ENCODE assay signal across 1 cellular context in genomic region chr10:124418726-124419501, GRCh38.
A peak's percentile ranks its signal among the peaks of the same experiment; 100 is the strongest.
TF ChIP-seq lines count a peak whose summit lies in the region.

Gene OAT, minus strand, starts transcription at chr10:124418923. Its CDS starts 6,752 bp downstream, at chr10:124412171.

TF ChIP-seq in H1, 55 proteins besides CTCF, POLR2A, EP300 and RAD21 (continued from another document):
- TF ChIP-seq POLR2AphosphoS5 (IDR thresholded peaks at IDR 0.05; ENCODE audit: low read depth, low read length) (peak; percentile 93), SAP30 (IDR thresholded peaks at IDR 0.05; ENCODE audit: insufficient read depth, insufficient replicate concordance, low read length) (no peak), CHD2 (IDR thresholded peaks at IDR 0.05; ENCODE audit: low read length) (peak; percentile 66; the same call in 1 of the 2 replicates), TAF1 (IDR thresholded peaks at IDR 0.05; ENCODE audit: low read depth, low read length) (peak; percentile 89), HDAC6 (IDR thresholded peaks at IDR 0.05; ENCODE audit: low read depth, low read length) (no peak), E2F6 (IDR thresholded peaks at IDR 0.05) (peak; percentile 58), TBP (IDR thresholded peaks at IDR 0.05; ENCODE audit: low read depth, low read length) (peak; percentile 97), SRF (IDR thresholded peaks at IDR 0.05; ENCODE audit: low read depth, low read length) (0 out of 2 replicates have a peak, but pooled peaks have one; percentile 19), MAX (IDR thresholded peaks at IDR 0.05) (peak; percentile 72), SIN3A (conservative IDR thresholded peaks at IDR 0.05 in 1 of 2, IDR thresholded peaks at IDR 0.05 in 1 of 2; ENCODE audit: low read depth in 1 of 2, low read length in 2 of 2) (peak; percentile 23 to 95; a peak in 2 of 4 replicates), SP4 (IDR thresholded peaks at IDR 0.05; ENCODE audit: low read length) (no peak), TAF7 (optimal IDR thresholded peaks at IDR 0.05; ENCODE audit: borderline replicate concordance, low read depth, low read length) (peak; percentile 51), TCF12 (IDR thresholded peaks at IDR 0.05; ENCODE audit: low read depth, low read length) (peak; percentile 54; the same call in 1 of the 2 replicates)
